Comparison of ENCODE assay signal across 1 cellular context in the genomic region with DNA sequence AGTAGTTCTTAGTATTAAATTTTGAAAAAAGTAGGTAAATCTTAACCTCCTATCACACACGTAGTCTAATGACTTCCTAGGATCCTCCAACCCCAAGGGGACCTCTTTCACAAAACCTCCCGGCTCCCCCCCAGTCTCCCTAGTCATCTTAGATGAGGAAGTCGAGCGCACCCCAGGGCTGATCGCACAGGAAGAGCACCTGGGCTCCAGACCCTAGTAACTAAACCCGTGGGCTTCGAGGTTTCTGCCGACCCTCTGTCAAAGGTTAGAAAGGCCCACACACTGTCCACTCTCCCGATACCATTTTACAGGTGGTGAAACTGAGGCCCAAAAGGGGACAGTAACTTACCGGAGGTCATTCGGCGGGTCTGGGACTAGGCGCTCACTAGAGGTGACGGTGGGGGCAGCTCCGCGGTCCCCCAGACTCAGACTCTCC.
TF ChIP-seq lines count a peak whose summit lies in the region.

No MANE protein-coding gene starts in this region.

TF ChIP-seq in GM12878, 131 proteins besides CTCF, POLR2A, EP300 and RAD21 (continued from another document):
- no peak for TF ChIP-seq PBX3 (IDR thresholded peaks at IDR 0.05; ENCODE audit: insufficient replicate concordance, low read depth, low read length)
- no peak for TF ChIP-seq FOXM1 (IDR thresholded peaks at IDR 0.05; ENCODE audit: low read depth, low read length)
- peak; percentile 64 for TF ChIP-seq SPI1 (IDR thresholded peaks at IDR 0.05; ENCODE audit: borderline replicate concordance, insufficient read depth, low read depth, low read length)
- peak; percentile 67 for TF ChIP-seq GATAD2B (conservative IDR thresholded peaks at IDR 0.05; ENCODE audit: low read depth)
- no peak; the same call in 1 of the 2 replicates for TF ChIP-seq RUNX3 (IDR thresholded peaks at IDR 0.05; ENCODE audit: low read length)
- no peak for TF ChIP-seq KDM1A (IDR thresholded peaks at IDR 0.05; ENCODE audit: borderline replicate concordance)
- TF ChIP-seq ZNF384 (IDR thresholded peaks at IDR 0.05; ENCODE audit: borderline replicate concordance, low read depth, low read length): no peak
- TF ChIP-seq PAX8 (IDR thresholded peaks at IDR 0.05): no peak
- TF ChIP-seq MXI1 (IDR thresholded peaks at IDR 0.05; ENCODE audit: low read depth, low read length): no peak
- 0 out of 2 replicates have a peak, but pooled peaks have one; percentile 8 for TF ChIP-seq BCL11A (IDR thresholded peaks at IDR 0.05; ENCODE audit: low read depth, low read length)
- TF ChIP-seq RB1 (IDR thresholded peaks at IDR 0.05; ENCODE audit: borderline replicate concordance): 0 out of 2 replicates have a peak, but pooled peaks have one; percentile 36
- no peak for TF ChIP-seq PRDM15 (CRISPR knock-in tag; IDR thresholded peaks at IDR 0.05)
- TF ChIP-seq SMAD1 (IDR thresholded peaks at IDR 0.05; ENCODE audit: low read depth, partially characterized antibody): no peak
- TF ChIP-seq CREB1 (IDR thresholded peaks at IDR 0.05; ENCODE audit: low read depth): no peak
- TF ChIP-seq BMI1 (IDR thresholded peaks at IDR 0.05; ENCODE audit: borderline replicate concordance): no peak
- TF ChIP-seq HDAC2 (IDR thresholded peaks at IDR 0.05): no peak
- no peak for TF ChIP-seq ZBED1 (IDR thresholded peaks at IDR 0.05; ENCODE audit: borderline replicate concordance)
- peak; percentile 39; the same call in 1 of the 2 replicates for TF ChIP-seq RELB (IDR thresholded peaks at IDR 0.05; ENCODE audit: low read depth)
- no peak for TF ChIP-seq USF2 (IDR thresholded peaks at IDR 0.05; ENCODE audit: borderline replicate concordance, low read depth, low read length)
- no peak for TF ChIP-seq BHLHE40 (IDR thresholded peaks at IDR 0.05; ENCODE audit: borderline replicate concordance in 1 of 2, low read depth in 2 of 2, low read length in 1 of 2)
- TF ChIP-seq JUNB (IDR thresholded peaks at IDR 0.05): no peak
- TF ChIP-seq MYC (IDR thresholded peaks at IDR 0.05; ENCODE audit: insufficient read depth, insufficient read length, insufficient replicate concordance, low read length, severe bottlenecking): no peak
- TF ChIP-seq RAD51 (IDR thresholded peaks at IDR 0.05): no peak
- no peak for TF ChIP-seq TARDBP (IDR thresholded peaks at IDR 0.05; ENCODE audit: borderline replicate concordance)
- no peak for TF ChIP-seq MTA3 (IDR thresholded peaks at IDR 0.05; ENCODE audit: borderline replicate concordance, low read length)
- TF ChIP-seq RCOR1 (conservative IDR thresholded peaks at IDR 0.05; ENCODE audit: low read depth, low read length): 0 out of 2 replicates have a peak, but pooled peaks have one; percentile 48
- TF ChIP-seq, protein P1, sequence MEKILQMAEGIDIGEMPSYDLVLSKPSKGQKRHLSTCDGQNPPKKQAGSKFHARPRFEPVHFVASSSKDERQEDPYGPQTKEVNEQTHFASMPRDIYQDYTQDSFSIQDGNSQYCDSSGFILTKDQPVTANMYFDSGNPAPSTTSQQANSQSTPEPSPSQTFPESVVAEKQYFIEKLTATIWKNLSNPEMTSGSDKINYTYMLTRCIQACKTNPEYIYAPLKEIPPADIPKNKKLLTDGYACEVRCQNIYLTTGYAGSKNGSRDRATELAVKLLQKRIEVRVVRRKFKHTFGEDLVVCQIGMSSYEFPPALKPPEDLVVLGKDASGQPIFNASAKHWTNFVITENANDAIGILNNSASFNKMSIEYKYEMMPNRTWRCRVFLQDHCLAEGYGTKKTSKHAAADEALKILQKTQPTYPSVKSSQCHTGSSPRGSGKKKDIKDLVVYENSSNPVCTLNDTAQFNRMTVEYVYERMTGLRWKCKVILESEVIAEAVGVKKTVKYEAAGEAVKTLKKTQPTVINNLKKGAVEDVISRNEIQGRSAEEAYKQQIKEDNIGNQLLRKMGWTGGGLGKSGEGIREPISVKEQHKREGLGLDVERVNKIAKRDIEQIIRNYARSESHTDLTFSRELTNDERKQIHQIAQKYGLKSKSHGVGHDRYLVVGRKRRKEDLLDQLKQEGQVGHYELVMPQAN (conservative IDR thresholded peaks at IDR 0.05): peak; percentile 90
- 0 out of 2 replicates have a peak, but pooled peaks have one; percentile 15 for TF ChIP-seq DPF2 (IDR thresholded peaks at IDR 0.05)
- no peak for TF ChIP-seq SMAD5 (IDR thresholded peaks at IDR 0.05; ENCODE audit: low read depth)
- TF ChIP-seq, protein P2, sequence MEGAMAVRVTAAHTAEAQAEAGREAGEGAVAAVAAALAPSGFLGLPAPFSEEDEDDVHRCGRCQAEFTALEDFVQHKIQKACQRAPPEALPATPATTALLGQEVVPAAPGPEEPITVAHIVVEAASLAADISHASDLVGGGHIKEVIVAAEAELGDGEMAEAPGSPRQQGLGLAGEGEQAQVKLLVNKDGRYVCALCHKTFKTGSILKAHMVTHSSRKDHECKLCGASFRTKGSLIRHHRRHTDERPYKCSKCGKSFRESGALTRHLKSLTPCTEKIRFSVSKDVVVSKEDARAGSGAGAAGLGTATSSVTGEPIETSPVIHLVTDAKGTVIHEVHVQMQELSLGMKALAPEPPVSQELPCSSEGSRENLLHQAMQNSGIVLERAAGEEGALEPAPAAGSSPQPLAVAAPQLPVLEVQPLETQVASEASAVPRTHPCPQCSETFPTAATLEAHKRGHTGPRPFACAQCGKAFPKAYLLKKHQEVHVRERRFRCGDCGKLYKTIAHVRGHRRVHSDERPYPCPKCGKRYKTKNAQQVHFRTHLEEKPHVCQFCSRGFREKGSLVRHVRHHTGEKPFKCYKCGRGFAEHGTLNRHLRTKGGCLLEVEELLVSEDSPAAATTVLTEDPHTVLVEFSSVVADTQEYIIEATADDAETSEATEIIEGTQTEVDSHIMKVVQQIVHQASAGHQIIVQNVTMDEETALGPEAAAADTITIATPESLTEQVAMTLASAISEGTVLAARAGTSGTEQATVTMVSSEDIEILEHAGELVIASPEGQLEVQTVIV (IDR thresholded peaks at IDR 0.05; ENCODE audit: borderline replicate concordance, partially characterized antibody): no peak
- no peak for TF ChIP-seq RFX5 (IDR thresholded peaks at IDR 0.05; ENCODE audit: low read depth, low read length)
- peak; percentile 85 for TF ChIP-seq LARP7 (IDR thresholded peaks at IDR 0.05)
- TF ChIP-seq TCF7 (IDR thresholded peaks at IDR 0.05; ENCODE audit: borderline replicate concordance): no peak
- TF ChIP-seq STAT1 (conservative IDR thresholded peaks at IDR 0.05): no peak
